ENCODE assay signal across 9 cellular contexts in the genomic region with DNA sequence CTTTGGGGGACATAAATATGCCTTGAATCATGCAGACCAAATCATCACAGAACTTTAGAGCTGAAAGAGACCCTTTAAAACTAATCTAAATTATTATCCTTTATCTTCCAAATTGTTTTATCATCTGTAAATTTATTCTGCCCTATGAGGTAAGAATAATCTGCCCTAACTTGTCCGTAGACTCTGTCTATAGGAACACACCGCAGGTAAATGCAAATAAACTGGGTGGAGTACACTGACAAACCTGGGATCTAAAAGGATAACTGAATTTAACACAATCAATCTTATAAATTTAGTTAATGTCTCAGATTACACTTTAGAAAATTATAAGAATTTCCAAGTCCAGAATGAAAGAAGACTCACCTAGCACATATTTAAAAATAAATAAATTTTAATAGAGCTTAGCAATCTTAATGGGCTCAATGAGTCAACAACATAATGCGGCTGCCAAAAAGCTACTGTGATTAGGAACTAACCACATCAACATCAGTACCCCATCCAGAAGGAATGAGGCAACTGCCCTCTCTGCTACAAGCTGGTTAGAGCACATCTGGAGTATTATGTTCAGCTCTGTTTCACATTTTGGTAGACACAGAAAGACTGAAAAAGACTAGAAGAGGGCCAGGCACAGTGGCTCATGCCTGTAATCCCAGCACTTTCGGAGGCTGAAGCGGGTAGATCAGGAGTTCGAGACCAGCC. TPM values are rescaled to one million over a fixed set of nuclear protein-coding genes. Genes with fewer than 3 reads are reported as not detected.
DNase-seq lines count a peak whose midpoint lies in the region; ATAC-seq and TF ChIP-seq lines count a peak whose summit lies in the region.
"Had no signal": no experiment of that assay in that cellular context is flagged by ENCODE, and none has a peak within 500 bp of the region (broad histone marks: within the 10 kb centered on the region; RNA-seq: fewer than 3 reads in every experiment).

No MANE protein-coding gene starts in this region.

- H2AFZ ChIP-seq in IMR-90 (replicated peaks; ENCODE audit: low read length, poor library complexity) (no peak overlapping the region), mammary epithelial cell (ENCODE audit: low read depth, low read length) (no peak overlapping the region)

- H2AK5ac ChIP-seq in IMR-90 (ENCODE audit: low read depth, low read length) = no peak overlapping the region

- H2AK9ac ChIP-seq in IMR-90 (replicated peaks; ENCODE audit: low read depth, low read length, poor library complexity) = no peak overlapping the region

- no peak overlapping the region for H2BK15ac ChIP-seq in IMR-90 (ENCODE audit: low read depth, low read length)

- peak overlapping the region; percentile 56 for H3K27ac Mint-ChIP-seq in progenitor cell of endocrine pancreas

- intact Hi-C loops in IMR-90 (cut with micrococcal nuclease) = no loop called here
- intact Hi-C loops in mammary epithelial cell (cut with micrococcal nuclease) = no loop called here
- intact Hi-C loops in body of pancreas (cut with DNase I) = no loop called here

- WGBS in IMR-90 (ENCODE audit: extremely low coverage in 2 of 2, insufficient read length in 1 of 2), 2 experiments = 100% methylated on average over 3 of the region's 6 CpGs; no CpG with 5 or more reads in 1 of the 2 experiments
- 56% methylated on average over 4 of the region's 6 CpGs for WGBS in mammary epithelial cell (ENCODE audit: low coverage, missing lambda C conversion rate)
- 82 to 84% methylated on average over 6 of the region's 6 CpGs for WGBS in body of pancreas, 2 donors

- H3K27ac ChIP-seq in IMR-90 (ENCODE audit: insufficient read depth, low read length) = no peak overlapping the region
- peak overlapping the region; percentile 22 for H3K27ac ChIP-seq in mammary epithelial cell (ENCODE audit: insufficient read depth, low read depth, low read length)
- H3K27ac ChIP-seq in body of pancreas = no peak overlapping the region

- peaks cover 5% of the 10 kb centered on the region for H3K4me1 ChIP-seq in IMR-90 (ENCODE audit: control insufficient read depth, insufficient read depth, low read length)
- H3K4me1 ChIP-seq in mammary epithelial cell (ENCODE audit: insufficient read depth, low read length) = peaks cover 24% of the 10 kb centered on the region
- peaks cover 52% of the 10 kb centered on the region for H3K4me1 ChIP-seq in body of pancreas

- no peak for TF ChIP-seq CTCF in IMR-90 (conservative IDR thresholded peaks at IDR 0.05; ENCODE audit: low read depth, low read length)
- TF ChIP-seq CTCF in mammary epithelial cell (conservative IDR thresholded peaks at IDR 0.05 in 1 of 2, IDR thresholded peaks at IDR 0.05 in 1 of 2; ENCODE audit: extremely low read depth in 1 of 2, insufficient read depth in 1 of 2, low read depth in 1 of 2, low read length in 2 of 2) = no peak
- no peak for TF ChIP-seq CTCF in progenitor cell of endocrine pancreas (IDR thresholded peaks at IDR 0.05; ENCODE audit: unreplicated experiment)
- TF ChIP-seq CTCF in body of pancreas (IDR thresholded peaks at IDR 0.05) = no peak

- H3K9me1 ChIP-seq in IMR-90 (ENCODE audit: insufficient read depth, low read length) = peaks cover 3% of the 10 kb centered on the region; the same call in 1 of the 2 replicates

- H3K14ac ChIP-seq in IMR-90 (replicated peaks; ENCODE audit: low read depth, low read length) = no peak overlapping the region; the same call in 1 of the 2 replicates

- no peak overlapping the region for H2BK120ac ChIP-seq in IMR-90 (ENCODE audit: low read depth, low read length)

- H4K8ac ChIP-seq in IMR-90 (ENCODE audit: low read depth in 2 of 2, low read length in 2 of 2) = no peak overlapping the region; a peak in 1 of 4 replicates

- no peak overlapping the region; the same call in 1 of the 2 replicates for H3K4me2 ChIP-seq in IMR-90 (ENCODE audit: low read depth, low read length)
- H3K4me2 ChIP-seq in mammary epithelial cell (ENCODE audit: insufficient read depth, low read depth, low read length) = peak overlapping the region; percentile 62

- dilution Hi-C loops in IMR-90 (cut with HindIII; ENCODE audit: low sequenced_read_pairs, unreplicated experiment) = no loop called here
- dilution Hi-C loops in mammary epithelial cell (cut with HindIII; ENCODE audit: low sequenced_read_pairs) = no loop called here

- H3K36me3 ChIP-seq in IMR-90 (ENCODE audit: control insufficient read depth, insufficient read depth, low read length) (no peaks in the 10 kb centered on the region), mammary epithelial cell (ENCODE audit: insufficient read depth, low read length) (no peaks in the 10 kb centered on the region), body of pancreas (replicated peaks in 1 of 2; ENCODE audit: insufficient read depth in 1 of 2, low read depth in 2 of 2) (no peaks in the 10 kb centered on the region)

- no peaks in the 10 kb centered on the region for H3K27me3 Mint-ChIP-seq in progenitor cell of endocrine pancreas

- H3K4me3 ChIP-seq in IMR-90 (ENCODE audit: insufficient read depth, low read depth, low read length) = no peak overlapping the region
- peak overlapping the region in 1 of 3 experiments; percentile 26 for H3K4me3 ChIP-seq in mammary epithelial cell (replicated peaks in 1 of 3; ENCODE audit: insufficient read depth in 1 of 3, low read depth in 2 of 3, low read length in 3 of 3)
- H3K4me3 ChIP-seq in body of pancreas = no peak overlapping the region

- no peak overlapping the region for H3K18ac ChIP-seq in IMR-90 (ENCODE audit: low read depth, low read length)

- in situ Hi-C loops in IMR-90 (cut with MboI; ENCODE audit: low sequenced_read_pairs) = no loop called here
- in situ Hi-C loops in mammary epithelial cell (cut with MboI; ENCODE audit: low sequenced_read_pairs in 2 of 2) = no loop called here

- H3K79me1 ChIP-seq in IMR-90 (ENCODE audit: low read depth in 1 of 2, low read length in 2 of 2) = peaks cover 16 to 50% of the 10 kb centered on the region in 2 experiments; a peak in 3 of 4 replicates

- BruUV-seq in IMR-90 (replicated peaks; lab: Mats Ljungman, UMichigan) (no TSS peak), mammary epithelial cell (replicated peaks; lab: Mats Ljungman, UMichigan) (no TSS peak)

- no peak overlapping the region for H4K91ac ChIP-seq in IMR-90 (ENCODE audit: insufficient read depth, low read depth, low read length)

- ATAC-seq in IMR-90 (ENCODE audit: low read depth) (peak; percentile 35; the same call in 1 of the 2 replicates), HG03520 (IDR thresholded peaks at IDR 0.05; ENCODE audit: unreplicated experiment) (no peak), HG02973 (IDR thresholded peaks at IDR 0.05; ENCODE audit: unreplicated experiment) (no peak), body of pancreas (no peak)

- no peak overlapping the region for H3K4me3 Mint-ChIP-seq in progenitor cell of endocrine pancreas (ENCODE audit: low read depth)

- CTCF ChIA-PET in IMR-90 (lab: Yijun Ruan, JAX) = no interaction called here
- CTCF ChIA-PET in mammary epithelial cell (lab: Charles Lee; ENCODE audit: low non-redundant PET) = no interaction called here

- H3K9me3 ChIP-seq in IMR-90 (ENCODE audit: control insufficient read depth, insufficient read depth, low read length) (no peaks in the 10 kb centered on the region), mammary epithelial cell (replicated peaks; ENCODE audit: insufficient read depth, low read length) (no peaks in the 10 kb centered on the region), body of pancreas (no peaks in the 10 kb centered on the region)

- no peaks in the 10 kb centered on the region for H3K27me3 ChIP-seq in IMR-90 (ENCODE audit: control insufficient read depth, insufficient read depth, low read length)
- no peaks in the 10 kb centered on the region for H3K27me3 ChIP-seq in mammary epithelial cell (ENCODE audit: insufficient read depth, low read length)
- H3K27me3 ChIP-seq in body of pancreas = no peaks in the 10 kb centered on the region

- H2BK5ac ChIP-seq in IMR-90 (ENCODE audit: low read depth, low read length, poor library complexity, severe bottlenecking) = no peak overlapping the region

- H3K4ac ChIP-seq in IMR-90 (ENCODE audit: low read depth, low read length) = no peak overlapping the region

- no peak overlapping the region for H2BK20ac ChIP-seq in IMR-90 (ENCODE audit: low read depth, low read length)

- POLR2A ChIA-PET in IMR-90 (lab: Charles Lee; ENCODE audit: unreplicated experiment) = interaction anchor here (0.6 kb wide), 2 partner anchors 9 to 15 kb away, joined by 3 to 6 read pairs; no protein-coding TSS in a partner anchor

- no peak overlapping the region for H3K56ac ChIP-seq in IMR-90 (ENCODE audit: extremely low read depth, insufficient read depth, low read length)

- H3K79me2 ChIP-seq in mammary epithelial cell (ENCODE audit: insufficient read depth, low read length) = peaks cover 61% of the 10 kb centered on the region

- DNase-seq in NCI-H2171 treated with DMSO at 0.1 percent for 48 hours (lab: John Stamatoyannopoulos, UW) (peak; percentile 13), NCI-H2171 (lab: John Stamatoyannopoulos, UW) (no peak), IMR-90 (peak; percentile 76), mammary epithelial cell (peak; percentile 85), progenitor cell of endocrine pancreas (ENCODE audit: low spot score, unreplicated experiment) (no peak), body of pancreas (no peak)
- DNase-seq: ACHN had no signal

- peaks cover 34% of the 10 kb centered on the region for H3K4me1 Mint-ChIP-seq in progenitor cell of endocrine pancreas (ENCODE audit: low read depth)

- no peak overlapping the region for H4K5ac ChIP-seq in IMR-90 (ENCODE audit: low read depth, low read length)

- TF ChIP-seq RAD21 in IMR-90 (IDR thresholded peaks at IDR 0.05; ENCODE audit: low read length) = no peak

- H3K36me3 Mint-ChIP-seq in progenitor cell of endocrine pancreas (ENCODE audit: insufficient read depth) = peaks cover 5% of the 10 kb centered on the region

- no peaks in the 10 kb centered on the region for H3K9me3 Mint-ChIP-seq in progenitor cell of endocrine pancreas (ENCODE audit: low read depth)

- H4K20me1 ChIP-seq in IMR-90 (ENCODE audit: insufficient read depth, low read length) = no peaks in the 10 kb centered on the region
- H4K20me1 ChIP-seq in mammary epithelial cell (ENCODE audit: insufficient read depth, low read length) = no peaks in the 10 kb centered on the region

- no peak overlapping the region for H3K23ac ChIP-seq in IMR-90 (ENCODE audit: low read depth, low read length)

- no peak overlapping the region for H3K9ac ChIP-seq in IMR-90 (ENCODE audit: low read depth, low read length)
- H3K9ac ChIP-seq in mammary epithelial cell (ENCODE audit: insufficient read depth, low read length) = no peak overlapping the region

- TF ChIP-seq POLR2A in IMR-90 (IDR thresholded peaks at IDR 0.05; ENCODE audit: low read depth, low read length) (no peak), body of pancreas (IDR thresholded peaks at IDR 0.05) (no peak)

TF ChIP-seq in IMR-90, 13 proteins besides CTCF, POLR2A, EP300 and RAD21 (continues in another document):
- peak; percentile 62 for TF ChIP-seq CEBPB (IDR thresholded peaks at IDR 0.05; ENCODE audit: low read depth, low read length)

RNA-seq across cellular contexts. Expression of a gene that starts 5.6 kb away (rescaled TPM):
- total RNA-seq in IMR-90 (2012; rRNA removed) (3.4 and 4.7 TPM in 2 replicates), mammary epithelial cell (10 to 100 TPM; 10.9 to 31.5 TPM), progenitor cell of endocrine pancreas (22.1 and 23.4 TPM in 2 replicates), body of pancreas (1 to 10 TPM; 9.6 to 9.9 TPM)
- polyA plus RNA-seq in IMR-90 (2012; rRNA removed) (3.0 and 3.4 TPM in 2 replicates), mammary epithelial cell (4.8 TPM)
- polyA plus RNA-seq in IMR-90 (2012; cell fraction: cytosol; rRNA removed) = 1.4 and 1.7 TPM in 2 replicates
- polyA plus RNA-seq in IMR-90 (2012; cell fraction: nucleus; rRNA removed; ENCODE audit: low replicate concordance) = 0.83 and 3.0 TPM in 2 replicates
- 9.0 TPM for polyA minus RNA-seq in mammary epithelial cell

Comparison
In these comparisons a context has a peak if more than half of its experiments do, and no peak if none do; other contexts are left out.
1. DNase-seq: peak in NCI-H2171 treated with DMSO at 0.1 percent for 48 hours (single experiment), IMR-90 (single experiment) and mammary epithelial cell (single experiment); none in NCI-H2171 (single experiment), progenitor cell of endocrine pancreas (single experiment) and body of pancreas (0 of 4).